ENCODE assay signal across 16 cellular contexts in genomic region chr4:48409203-48409602, GRCh38.
A peak's percentile ranks its signal among the peaks of the same experiment; 100 is the strongest.
DNase-seq lines count a peak whose midpoint lies in the region; ATAC-seq and TF ChIP-seq lines count a peak whose summit lies in the region.
"Had no signal": no experiment of that assay in that cellular context is flagged by ENCODE, and none has a peak within 500 bp of the region (broad histone marks: within the 10 kb centered on the region; RNA-seq: fewer than 3 reads in every experiment).

No MANE protein-coding gene starts in this region.

- H3K27me3 Mint-ChIP-seq in activated naive CD8-positive, alpha-beta T cell treated with anti-CD3 and anti-CD28 coated beads, Interleukin-2, amount 50 U/mL, for 24 hours, result no peaks in the 10 kb centered on the region
- no peaks in the 10 kb centered on the region for H3K27me3 Mint-ChIP-seq in activated naive CD8-positive, alpha-beta T cell treated with anti-CD3 and anti-CD28 coated beads for 36 hours
- no peaks in the 10 kb centered on the region for H3K27me3 Mint-ChIP-seq in activated T-helper 17 cell treated with anti-CD3 and anti-CD28 coated beads, Interleukin-2, amount 50 U/mL, for 72 hours
- H3K27me3 Mint-ChIP-seq: B cell had no signal

- DNase-seq in activated naive CD8-positive, alpha-beta T cell treated with anti-CD3 and anti-CD28 coated beads, Interleukin-2, amount 50 U/mL, for 24 hours, result no peak
- DNase-seq in activated naive CD8-positive, alpha-beta T cell treated with anti-CD3 and anti-CD28 coated beads for 36 hours, result no peak
- peak in 1 of 2 donors; percentile 30 for DNase-seq in foreskin keratinocyte
- no peak for DNase-seq in NCI-H748 (lab: John Stamatoyannopoulos, UW; ENCODE audit: unreplicated experiment)
- no peak for DNase-seq in NCI-H2171 (lab: John Stamatoyannopoulos, UW)
- DNase-seq in NCI-H524 (lab: John Stamatoyannopoulos, UW), result no peak
- DNase-seq: DMS 273 treated with DMSO at 0.1 percent for 48 hours, DND-41, NCI-H1417 treated with DMSO at 0.1 percent for 48 hours, NCI-H1930, NCI-H69 had no signal

- no peak overlapping the region for H3K27ac ChIP-seq in foreskin keratinocyte
- H3K27ac ChIP-seq: SJSA1 had no signal

- no peak overlapping the region for H3K4me3 Mint-ChIP-seq in activated naive CD8-positive, alpha-beta T cell treated with anti-CD3 and anti-CD28 coated beads, Interleukin-2, amount 50 U/mL, for 24 hours
- no peak overlapping the region for H3K4me3 Mint-ChIP-seq in activated naive CD8-positive, alpha-beta T cell treated with anti-CD3 and anti-CD28 coated beads for 36 hours
- no peak overlapping the region for H3K4me3 Mint-ChIP-seq in activated T-helper 17 cell treated with anti-CD3 and anti-CD28 coated beads, Interleukin-2, amount 50 U/mL, for 72 hours
- H3K4me3 Mint-ChIP-seq: B cell had no signal

- H3K36me3 Mint-ChIP-seq in activated naive CD8-positive, alpha-beta T cell treated with anti-CD3 and anti-CD28 coated beads, Interleukin-2, amount 50 U/mL, for 24 hours (ENCODE audit: low read depth), result peaks cover 37% of the 10 kb centered on the region
- H3K36me3 Mint-ChIP-seq in activated naive CD8-positive, alpha-beta T cell treated with anti-CD3 and anti-CD28 coated beads for 36 hours, result peaks cover 37% of the 10 kb centered on the region
- H3K36me3 Mint-ChIP-seq in activated T-helper 17 cell treated with anti-CD3 and anti-CD28 coated beads, Interleukin-2, amount 50 U/mL, for 72 hours (ENCODE audit: low read depth), result peaks cover 55% of the 10 kb centered on the region

- H3K27ac Mint-ChIP-seq in activated naive CD8-positive, alpha-beta T cell treated with anti-CD3 and anti-CD28 coated beads, Interleukin-2, amount 50 U/mL, for 24 hours, result peak overlapping the region; percentile 44
- H3K27ac Mint-ChIP-seq in activated naive CD8-positive, alpha-beta T cell treated with anti-CD3 and anti-CD28 coated beads for 36 hours, result no peak overlapping the region
- H3K27ac Mint-ChIP-seq in activated T-helper 17 cell treated with anti-CD3 and anti-CD28 coated beads, Interleukin-2, amount 50 U/mL, for 72 hours, result no peak overlapping the region
- H3K27ac Mint-ChIP-seq: B cell had no signal

- peak; percentile 40 for ATAC-seq in activated naive CD8-positive, alpha-beta T cell treated with anti-CD3 and anti-CD28 coated beads, Interleukin-2, amount 50 U/mL, for 24 hours
- ATAC-seq in activated T-helper 17 cell treated with anti-CD3 and anti-CD28 coated beads, Interleukin-2, amount 50 U/mL, for 72 hours (replicated peaks), result peak; percentile 45
- ATAC-seq in foreskin keratinocyte, result peak; percentile 42
- ATAC-seq: Panc1 had no signal

- H3K4me1 Mint-ChIP-seq in activated naive CD8-positive, alpha-beta T cell treated with anti-CD3 and anti-CD28 coated beads, Interleukin-2, amount 50 U/mL, for 24 hours, result peaks cover 18% of the 10 kb centered on the region
- H3K4me1 Mint-ChIP-seq in activated naive CD8-positive, alpha-beta T cell treated with anti-CD3 and anti-CD28 coated beads for 36 hours, result peaks cover 9% of the 10 kb centered on the region
- peaks cover 15% of the 10 kb centered on the region for H3K4me1 Mint-ChIP-seq in activated T-helper 17 cell treated with anti-CD3 and anti-CD28 coated beads, Interleukin-2, amount 50 U/mL, for 72 hours
- H3K4me1 Mint-ChIP-seq: B cell had no signal

- no peaks in the 10 kb centered on the region for H3K9me3 Mint-ChIP-seq in activated naive CD8-positive, alpha-beta T cell treated with anti-CD3 and anti-CD28 coated beads, Interleukin-2, amount 50 U/mL, for 24 hours
- peaks cover 2% of the 10 kb centered on the region for H3K9me3 Mint-ChIP-seq in activated naive CD8-positive, alpha-beta T cell treated with anti-CD3 and anti-CD28 coated beads for 36 hours
- no peaks in the 10 kb centered on the region for H3K9me3 Mint-ChIP-seq in activated T-helper 17 cell treated with anti-CD3 and anti-CD28 coated beads, Interleukin-2, amount 50 U/mL, for 72 hours

- TF ChIP-seq CTCF in foreskin keratinocyte (conservative IDR thresholded peaks at IDR 0.05), result no peak

- no peaks in the 10 kb centered on the region for H3K27me3 ChIP-seq in foreskin keratinocyte
- H3K27me3 ChIP-seq: SJSA1 had no signal

- H3K4me1 ChIP-seq in foreskin keratinocyte, result no peaks in the 10 kb centered on the region
- H3K4me1 ChIP-seq: HAP-1, SJSA1 had no signal
